1 cellular context compared by ENCODE assay signal in genomic region chr10:131650771-131651673, GRCh38.
TF ChIP-seq lines count a peak whose summit lies in the region.

No MANE protein-coding gene starts in this region.

TF ChIP-seq in SK-N-SH, 30 proteins besides CTCF, POLR2A, EP300 and RAD21 (continued from another document):
- TF ChIP-seq MAX (IDR thresholded peaks at IDR 0.05; ENCODE audit: low read depth) = no peak
- TF ChIP-seq CHD2 (IDR thresholded peaks at IDR 0.05; ENCODE audit: low read length, partially characterized antibody) = no peak
- no peak for TF ChIP-seq SMC3 (IDR thresholded peaks at IDR 0.05; ENCODE audit: low read depth, low read length)
- no peak for TF ChIP-seq RXRA (IDR thresholded peaks at IDR 0.05; ENCODE audit: borderline replicate concordance, low read depth)
- no peak for TF ChIP-seq NRF1 (IDR thresholded peaks at IDR 0.05; ENCODE audit: low read depth, low read length)
- TF ChIP-seq GABPA (IDR thresholded peaks at IDR 0.05; ENCODE audit: low read depth) = no peak
- TF ChIP-seq TCF12 (IDR thresholded peaks at IDR 0.05) = no peak
- no peak for TF ChIP-seq RFX5 (IDR thresholded peaks at IDR 0.05; ENCODE audit: low read length)
- TF ChIP-seq YY1 (IDR thresholded peaks at IDR 0.05; ENCODE audit: low read depth) = no peak
- no peak for TF ChIP-seq ELF1 (IDR thresholded peaks at IDR 0.05)
- TF ChIP-seq POLR2AphosphoS5 (IDR thresholded peaks at IDR 0.05; ENCODE audit: low read depth, low read length) = no peak
- TF ChIP-seq NFIC (IDR thresholded peaks at IDR 0.05; ENCODE audit: borderline replicate concordance) = no peak
- TF ChIP-seq JUND (IDR thresholded peaks at IDR 0.05) = no peak
